ENCODE assay signal across 9 cellular contexts in the genomic region with DNA sequence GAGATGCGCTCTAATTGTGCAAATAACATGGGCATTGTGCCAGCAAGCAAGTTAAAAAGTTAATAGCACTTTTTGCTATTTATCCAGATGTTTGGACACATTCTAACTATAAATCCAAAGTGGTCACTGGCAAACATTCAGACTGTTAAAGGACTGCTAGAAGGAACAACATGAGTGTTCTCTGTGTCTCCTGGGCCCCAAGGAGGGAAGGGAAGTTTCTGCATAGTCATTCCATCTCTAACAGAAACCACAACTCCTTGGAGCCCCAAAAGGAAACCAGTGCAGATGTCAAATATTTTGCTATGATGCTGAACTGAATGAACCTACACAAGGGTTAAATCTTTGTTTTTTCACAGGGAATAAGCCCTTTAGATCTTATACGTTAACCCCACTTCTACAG.
DNase-seq lines count a peak whose midpoint lies in the region; ATAC-seq, FAIRE-seq and TF ChIP-seq lines count a peak whose summit lies in the region.
"Had no signal": no experiment of that assay in that cellular context is flagged by ENCODE, and none has a peak within 500 bp of the region (broad histone marks: within the 10 kb centered on the region; RNA-seq: fewer than 3 reads in every experiment).

No MANE protein-coding gene starts in this region.

- POLR2A ChIA-PET in GM12878 (lab: Charles Lee) (no interaction called here), RWPE1 (lab: Yijun Ruan, JAX; ENCODE audit: low non-redundant PET) (no interaction called here)

- BruUV-seq in GM12878 (replicated peaks; lab: Mats Ljungman, UMichigan), result no TSS peak

- H3K27me3 ChIP-seq in BLaER1 treated with 17β-estradiol and CSF1 and Interleukin-3, amounts not matched to agents 10 nM and 100 nM, result no peaks in the 10 kb centered on the region
- H3K27me3 ChIP-seq in GM12878 (replicated peaks in 1 of 2; ENCODE audit: control insufficient read depth in 2 of 2, insufficient read depth in 2 of 2, low read length in 1 of 2), result no peaks in the 10 kb centered on the region

- FAIRE-seq in GM12878 (lab: Jason Lieb, UNC), result peak; percentile 47

- TF ChIP-seq CTCF in GM12878 (IDR thresholded peaks at IDR 0.05 in 2 of 3, conservative IDR thresholded peaks at IDR 0.05 in 1 of 3; ENCODE audit: control insufficient read depth in 2 of 3, extremely low read depth in 1 of 3, insufficient read depth in 1 of 3, low read depth in 3 of 3, low read length in 3 of 3) (no peak), RWPE1 (conservative IDR thresholded peaks at IDR 0.05; ENCODE audit: low read depth) (no peak)

- peak overlapping the region in 9 of 11 experiments; percentile 20 to 87 (median 74); a peak in 18 of 22 replicates for H3K27ac ChIP-seq in BLaER1 treated with 17β-estradiol and CSF1 and Interleukin-3, amounts not matched to agents 10 nM and 100 nM
- H3K27ac ChIP-seq in GM12878 (ENCODE audit: control insufficient read depth, insufficient read depth) (peak overlapping the region; percentile 85), RWPE1 (no peak overlapping the region)

- H3K4me2 ChIP-seq in BLaER1 treated with 17β-estradiol and CSF1 and Interleukin-3, amounts not matched to agents 10 nM and 100 nM, result peak overlapping the region; percentile 40 to 79 (median 67)
- H3K4me2 ChIP-seq in GM12878 (ENCODE audit: control insufficient read depth, insufficient read depth), result peak overlapping the region; percentile 17

- H3K79me2 ChIP-seq in GM12878 (ENCODE audit: control insufficient read depth, insufficient read depth, low read length), result no peaks in the 10 kb centered on the region

- TF ChIP-seq RAD21 in GM12878 (IDR thresholded peaks at IDR 0.05; ENCODE audit: insufficient read depth, low read depth, low read length), result no peak

- H3K9me3 ChIP-seq in BLaER1 treated with 17β-estradiol and CSF1 and Interleukin-3, amounts not matched to agents 10 nM and 100 nM (replicated peaks in 1 of 11), result peaks cover 0 to 8% (median 0%) of the 10 kb centered on the region in 11 experiments; a peak in 4 of 22 replicates
- H3K9me3 ChIP-seq in GM12878 (replicated peaks; ENCODE audit: control insufficient read depth, insufficient read depth, low read length), result no peaks in the 10 kb centered on the region

- SMC1A ChIA-PET in GM12878 (lab: Charles Lee; ENCODE audit: uncharacterized antibody, unreplicated experiment), result interaction anchor here (1.6 kb wide), 1 partner anchor 53 kb away, joined by 3 read pairs; no protein-coding TSS in a partner anchor

- H3K9ac ChIP-seq in BLaER1 treated with 17β-estradiol and CSF1 and Interleukin-3, amounts not matched to agents 10 nM and 100 nM, result peak overlapping the region in 6 of 11 experiments; percentile 27 to 70 (median 44); a peak in 10 of 22 replicates
- no peak overlapping the region for H3K9ac ChIP-seq in GM12878 (ENCODE audit: control insufficient read depth, insufficient read depth, low read length)

- peak overlapping the region; percentile 37 for H2AFZ ChIP-seq in GM12878 (ENCODE audit: control insufficient read depth, low read depth, low read length)

- DNase-seq in GM12878 (ENCODE audit: low read depth, low spot score) (peak; percentile 37), RWPE1 (ENCODE audit: low spot score) (no peak), 8988T (no peak), pons (ENCODE audit: low spot score) (no peak)
- DNase-seq: activated naive CD8-positive, alpha-beta T cell treated with anti-CD3 and anti-CD28 coated beads, Interleukin-2, amount 10 ng/mL, durations not matched to agents 7 days and 5 days had no signal

- in situ Hi-C loops in GM12878 (cut with MboI), result no loop called here

- CTCF ChIA-PET in GM12878 (lab: Yijun Ruan, JAX) (no interaction called here), RWPE1 (lab: Yijun Ruan, JAX) (no interaction called here)

- no peaks in the 10 kb centered on the region for H3K36me3 ChIP-seq in BLaER1 treated with 17β-estradiol and CSF1 and Interleukin-3, amounts not matched to agents 10 nM and 100 nM
- no peaks in the 10 kb centered on the region for H3K36me3 ChIP-seq in GM12878 (ENCODE audit: control insufficient read depth in 2 of 2, insufficient read depth in 2 of 2, low read length in 1 of 2)

- no peak overlapping the region for H3K4me3 ChIP-seq in BLaER1 treated with 17β-estradiol and CSF1 and Interleukin-3, amounts not matched to agents 10 nM and 100 nM
- H3K4me3 ChIP-seq in GM12878, result no peak overlapping the region

- TF ChIP-seq POLR2A in GM12878 (IDR thresholded peaks at IDR 0.05; ENCODE audit: low read depth, low read length), result no peak

- no peaks in the 10 kb centered on the region for H4K20me1 ChIP-seq in BLaER1 treated with 17β-estradiol and CSF1 and Interleukin-3, amounts not matched to agents 10 nM and 100 nM
- no peaks in the 10 kb centered on the region for H4K20me1 ChIP-seq in GM12878 (ENCODE audit: control insufficient read depth, insufficient read depth)

- TF ChIP-seq EP300 in GM12878 (IDR thresholded peaks at IDR 0.05; ENCODE audit: borderline replicate concordance in 1 of 2, control insufficient read depth in 1 of 2, low read depth in 2 of 2, low read length in 2 of 2), result peak; percentile 41 to 69; a peak in 2 of 4 replicates

- WGBS in GM12878 (ENCODE audit: insufficient coverage, insufficient replicate concordance, low lambda C conversion rate, missing lambda C conversion rate), result 17% methylated on average over 2 of the region's 2 CpGs

- peaks cover 39 to 45% (median 42%) of the 10 kb centered on the region in 10 experiments for H3K4me1 ChIP-seq in BLaER1 treated with 17β-estradiol and CSF1 and Interleukin-3, amounts not matched to agents 10 nM and 100 nM
- H3K4me1 ChIP-seq in GM12878 (ENCODE audit: control insufficient read depth, insufficient read depth, low read length), result peaks cover 37% of the 10 kb centered on the region

- intact Hi-C loops in GM12878 (cut with micrococcal nuclease; ENCODE audit: unreplicated experiment), result no loop called here

- ATAC-seq in GM19463 (IDR thresholded peaks at IDR 0.05; ENCODE audit: unreplicated experiment) (peak; percentile 68), HG03175 (IDR thresholded peaks at IDR 0.05; ENCODE audit: unreplicated experiment) (peak; percentile 63), GM12878 (peak; percentile 60), HG02970 (IDR thresholded peaks at IDR 0.05; ENCODE audit: low FRiP score, unreplicated experiment) (no peak)

- RAD21 ChIA-PET in GM12878 (lab: Charles Lee; ENCODE audit: unreplicated experiment), result no interaction called here

TF ChIP-seq in GM12878, 131 proteins besides CTCF, POLR2A, EP300 and RAD21 (continues in another document):
- TF ChIP-seq SMAD1 (IDR thresholded peaks at IDR 0.05; ENCODE audit: low read depth, partially characterized antibody) (no peak), HDAC2 (IDR thresholded peaks at IDR 0.05) (no peak), EED (IDR thresholded peaks at IDR 0.05; ENCODE audit: low read depth) (peak; percentile 98), HDAC6 (IDR thresholded peaks at IDR 0.05; ENCODE audit: unreplicated experiment) (no peak), PML (IDR thresholded peaks at IDR 0.05; ENCODE audit: low read length) (no peak), NRF1 (conservative IDR thresholded peaks at IDR 0.05; ENCODE audit: low read depth, low read length) (no peak), ZBED1 (IDR thresholded peaks at IDR 0.05; ENCODE audit: borderline replicate concordance) (no peak), CREM (IDR thresholded peaks at IDR 0.05; ENCODE audit: low read depth) (peak; percentile 86), ESRRA (IDR thresholded peaks at IDR 0.05; ENCODE audit: low read length) (no peak), KLF5 (IDR thresholded peaks at IDR 0.05; ENCODE audit: partially characterized antibody) (no peak), ZSCAN29 (IDR thresholded peaks at IDR 0.05) (no peak), MEF2B (IDR thresholded peaks at IDR 0.05; ENCODE audit: partially characterized antibody, poor library complexity, severe bottlenecking) (peak; percentile 65), DPF2 (IDR thresholded peaks at IDR 0.05) (peak; percentile 47), ZNF622 (IDR thresholded peaks at IDR 0.05) (no peak), SREBF1 (IDR thresholded peaks at IDR 0.05; ENCODE audit: low read length) (no peak), NR2C1 (IDR thresholded peaks at IDR 0.05) (no peak), YY1 (IDR thresholded peaks at IDR 0.05; ENCODE audit: low read depth, low read length) (no peak)
- TF ChIP-seq, protein P1, sequence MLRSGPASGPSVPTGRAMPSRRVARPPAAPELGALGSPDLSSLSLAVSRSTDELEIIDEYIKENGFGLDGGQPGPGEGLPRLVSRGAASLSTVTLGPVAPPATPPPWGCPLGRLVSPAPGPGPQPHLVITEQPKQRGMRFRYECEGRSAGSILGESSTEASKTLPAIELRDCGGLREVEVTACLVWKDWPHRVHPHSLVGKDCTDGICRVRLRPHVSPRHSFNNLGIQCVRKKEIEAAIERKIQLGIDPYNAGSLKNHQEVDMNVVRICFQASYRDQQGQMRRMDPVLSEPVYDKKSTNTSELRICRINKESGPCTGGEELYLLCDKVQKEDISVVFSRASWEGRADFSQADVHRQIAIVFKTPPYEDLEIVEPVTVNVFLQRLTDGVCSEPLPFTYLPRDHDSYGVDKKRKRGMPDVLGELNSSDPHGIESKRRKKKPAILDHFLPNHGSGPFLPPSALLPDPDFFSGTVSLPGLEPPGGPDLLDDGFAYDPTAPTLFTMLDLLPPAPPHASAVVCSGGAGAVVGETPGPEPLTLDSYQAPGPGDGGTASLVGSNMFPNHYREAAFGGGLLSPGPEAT (IDR thresholded peaks at IDR 0.05; ENCODE audit: low read depth), result peak; percentile 62; the same call in 1 of the 2 replicates
- TF ChIP-seq, protein P2, sequence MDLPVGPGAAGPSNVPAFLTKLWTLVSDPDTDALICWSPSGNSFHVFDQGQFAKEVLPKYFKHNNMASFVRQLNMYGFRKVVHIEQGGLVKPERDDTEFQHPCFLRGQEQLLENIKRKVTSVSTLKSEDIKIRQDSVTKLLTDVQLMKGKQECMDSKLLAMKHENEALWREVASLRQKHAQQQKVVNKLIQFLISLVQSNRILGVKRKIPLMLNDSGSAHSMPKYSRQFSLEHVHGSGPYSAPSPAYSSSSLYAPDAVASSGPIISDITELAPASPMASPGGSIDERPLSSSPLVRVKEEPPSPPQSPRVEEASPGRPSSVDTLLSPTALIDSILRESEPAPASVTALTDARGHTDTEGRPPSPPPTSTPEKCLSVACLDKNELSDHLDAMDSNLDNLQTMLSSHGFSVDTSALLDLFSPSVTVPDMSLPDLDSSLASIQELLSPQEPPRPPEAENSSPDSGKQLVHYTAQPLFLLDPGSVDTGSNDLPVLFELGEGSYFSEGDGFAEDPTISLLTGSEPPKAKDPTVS (IDR thresholded peaks at IDR 0.05; ENCODE audit: low read depth, low read length), result no peak
